In the genomic region with DNA sequence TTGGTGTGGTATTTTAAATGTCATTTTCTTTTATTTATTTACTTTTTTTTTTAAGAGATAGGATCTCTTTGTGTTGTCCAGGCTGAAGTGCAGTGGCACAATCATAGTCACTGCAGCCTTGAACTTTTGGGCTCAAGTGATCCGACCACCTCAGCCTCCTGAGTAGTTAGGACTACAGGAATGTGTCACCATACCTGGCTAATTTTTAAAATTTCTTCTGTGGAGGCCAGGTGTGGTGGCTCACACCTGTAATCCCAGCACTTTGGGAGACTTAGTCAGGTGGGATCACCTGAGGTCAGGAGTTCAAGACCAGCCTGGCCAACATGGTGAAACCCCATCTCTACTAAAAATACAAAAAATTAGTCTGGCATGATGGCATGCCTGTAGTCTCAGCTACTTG, we compare ENCODE assay signal across 9 cellular contexts. TPM values are rescaled to one million over a fixed set of nuclear protein-coding genes. Genes with fewer than 3 reads are reported as not detected.
"Had no signal": no experiment of that assay in that cellular context is flagged by ENCODE, and none has a peak within 500 bp of the region (broad histone marks: within the 10 kb centered on the region; RNA-seq: fewer than 3 reads in every experiment).

No MANE protein-coding gene starts in this region.

- H3K27ac ChIP-seq: HL-60 had no signal

- DNase-seq: IMR-90, KBM-7, KG1 had no signal

- FAIRE-seq: HTR-8/SVneo, K562 had no signal

- H3K4me3 ChIP-seq: K562 had no signal

- ATAC-seq: K562 had no signal

RNA-seq across cellular contexts. Expression of gene GCKR, which starts 52.7 kb away (rescaled TPM):
- total RNA-seq: HT1080 had no signal
- polyA plus RNA-seq: IgD-negative memory B cell had no signal

RNA-seq across cellular contexts. Expression of gene FNDC4, which starts 54.3 kb away (rescaled TPM):
- total RNA-seq: HT-29 had no signal
- polyA plus RNA-seq: IgD-negative memory B cell had no signal
